ENCODE assay signal across 25 cellular contexts in the genomic region with DNA sequence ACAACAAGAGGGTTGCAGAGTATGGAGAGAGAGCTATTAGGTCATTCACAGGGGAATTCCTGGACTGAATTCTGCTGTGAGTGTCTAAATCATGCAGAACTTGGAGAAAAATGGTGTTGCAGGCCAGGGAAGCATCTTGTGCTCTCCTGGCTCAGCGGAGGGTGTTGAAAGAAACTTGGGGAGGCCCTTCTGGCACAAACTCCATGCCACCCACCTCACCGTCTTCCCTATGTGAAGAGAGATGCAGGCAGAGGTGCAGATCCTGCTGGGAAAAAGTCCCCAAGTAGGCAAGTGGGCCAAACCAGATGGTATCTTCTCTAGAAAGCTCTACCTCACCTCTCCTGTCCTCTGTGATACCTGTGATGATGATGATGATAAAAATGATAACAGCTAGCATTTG.
"Had no signal": no experiment of that assay in that cellular context is flagged by ENCODE, and none has a peak within 500 bp of the region (broad histone marks: within the 10 kb centered on the region; RNA-seq: fewer than 3 reads in every experiment).

No MANE protein-coding gene starts in this region.

- H3K27ac ChIP-seq: colonic mucosa, coronary artery, dorsolateral prefrontal cortex, epithelial cell of prostate, esophagus muscularis mucosa, esophagus squamous epithelium, foreskin keratinocyte, gastrocnemius medialis, gastroesophageal sphincter, heart left ventricle, heart right ventricle had no signal

- H3K9me3 ChIP-seq: colonic mucosa, esophagus muscularis mucosa, esophagus squamous epithelium, gastrocnemius medialis, gastroesophageal sphincter, heart left ventricle, heart right ventricle had no signal

- H3K27ac Mint-ChIP-seq: dendritic cell treated with granulocyte-macrophage colony-stimulating factor and Interleukin-4, amounts not matched to agents 40 ng/mL and 50 ng/mL, for 4 days; effector memory CD8-positive, alpha-beta T cell; endodermal cell had no signal

- ATAC-seq: effector memory CD8-positive, alpha-beta T cell; esophagus mucosa; foreskin keratinocyte; gastrocnemius medialis; gastroesophageal sphincter; heart left ventricle; heart right ventricle had no signal

- H3K27me3 ChIP-seq: colonic mucosa, dorsolateral prefrontal cortex, esophagus muscularis mucosa, esophagus squamous epithelium, foreskin keratinocyte, gastrocnemius medialis, gastroesophageal sphincter, heart left ventricle, heart right ventricle had no signal

- H3K4me3 Mint-ChIP-seq: dendritic cell treated with granulocyte-macrophage colony-stimulating factor and Interleukin-4, amounts not matched to agents 40 ng/mL and 50 ng/mL, for 4 days; effector memory CD8-positive, alpha-beta T cell; endodermal cell had no signal

- H3K27me3 Mint-ChIP-seq: dendritic cell treated with granulocyte-macrophage colony-stimulating factor and Interleukin-4, amounts not matched to agents 40 ng/mL and 50 ng/mL, for 4 days; effector memory CD8-positive, alpha-beta T cell had no signal

- H3K4me1 ChIP-seq: colonic mucosa, esophagus muscularis mucosa, esophagus squamous epithelium, foreskin keratinocyte, gastrocnemius medialis, gastroesophageal sphincter, heart left ventricle, heart right ventricle had no signal

- H3K36me3 ChIP-seq: colonic mucosa, esophagus muscularis mucosa, esophagus squamous epithelium, gastrocnemius medialis, gastroesophageal sphincter, heart left ventricle, heart right ventricle had no signal

- H3K4me3 ChIP-seq: colonic mucosa, coronary artery, dorsolateral prefrontal cortex, esophagus muscularis mucosa, esophagus squamous epithelium, gastrocnemius medialis, gastroesophageal sphincter, heart left ventricle, heart right ventricle had no signal

- DNase-seq: colonic mucosa; cortex of kidney; dermis blood vessel endothelial cell; effector CD4-positive, alpha-beta T cell; effector CD8-positive, alpha-beta T cell; effector memory CD4-positive, alpha-beta T cell; effector memory CD8-positive, alpha-beta T cell; endodermal cell; erythroblast; esophagus squamous epithelium; foreskin fibroblast; foreskin keratinocyte; foreskin melanocyte; gastrocnemius medialis; glutamatergic neuron; head of caudate nucleus; heart left ventricle; heart right ventricle had no signal
